22 cellular contexts compared by ENCODE assay signal in genomic region chr3:147941984-147942383, GRCh38.
DNase-seq lines count a peak whose midpoint lies in the region; ATAC-seq and TF ChIP-seq lines count a peak whose summit lies in the region.
"Had no signal": no experiment of that assay in that cellular context is flagged by ENCODE, and none has a peak within 500 bp of the region (broad histone marks: within the 10 kb centered on the region; RNA-seq: fewer than 3 reads in every experiment).

No MANE protein-coding gene starts in this region.

- no peak for ATAC-seq in CD4-positive, alpha-beta T cell (ENCODE audit: poor library complexity)
- ATAC-seq: HCT116, PC-3, SK-N-SH treated with all-trans-retinoic acid at 6 μM for 48 hours had no signal

- peak overlapping the region in 3 of 5 experiments; percentile 28 to 97 (median 38) for H3K27ac Mint-ChIP-seq in brain
- no peak overlapping the region for H3K27ac Mint-ChIP-seq in CD4-positive, alpha-beta T cell
- H3K27ac Mint-ChIP-seq: CD4-positive, CD25-positive, alpha-beta regulatory T cell had no signal

- H3K9me3 ChIP-seq in mesenchymal stem cell (ENCODE audit: control insufficient read depth, low read length) = no peaks in the 10 kb centered on the region
- no peaks in the 10 kb centered on the region for H3K9me3 ChIP-seq in CD4-positive, alpha-beta T cell (ENCODE audit: control insufficient read depth, low read length)
- H3K9me3 ChIP-seq: BE2C, Caco-2 had no signal

- no peak overlapping the region for H2BK120ac ChIP-seq in mesenchymal stem cell (ENCODE audit: low read depth, low read length)

- 90% methylated on average over 2 of the region's 2 CpGs for WGBS in mesenchymal stem cell

- peaks cover 80% of the 10 kb centered on the region for H3K4me1 Mint-ChIP-seq in brain
- H3K4me1 Mint-ChIP-seq in CD4-positive, alpha-beta T cell (ENCODE audit: low read depth) = no peaks in the 10 kb centered on the region
- H3K4me1 Mint-ChIP-seq: CD4-positive, CD25-positive, alpha-beta regulatory T cell had no signal

- H4K91ac ChIP-seq in mesenchymal stem cell (ENCODE audit: low read length) = no peak overlapping the region

- peak overlapping the region; percentile 51 for H2AK5ac ChIP-seq in mesenchymal stem cell (ENCODE audit: low read length, severe bottlenecking)

- no peak overlapping the region for H3K27ac ChIP-seq in mesenchymal stem cell (ENCODE audit: low read length, poor library complexity, severe bottlenecking)
- peak overlapping the region; percentile 7 for H3K27ac ChIP-seq in temporal lobe (ENCODE audit: low read depth, low read length)
- H3K27ac ChIP-seq in CD4-positive, alpha-beta T cell (ENCODE audit: low read depth, low read length) = no peak overlapping the region

- H3K4ac ChIP-seq in mesenchymal stem cell (ENCODE audit: low read depth in 1 of 2, low read length in 2 of 2) = no peak overlapping the region

- H3K79me1 ChIP-seq in mesenchymal stem cell (replicated peaks; ENCODE audit: low read length, poor library complexity, severe bottlenecking) = no peaks in the 10 kb centered on the region

- intact Hi-C loops in CD4-positive, alpha-beta T cell (cut with DNase I, micrococcal nuclease) = no loop called here

- no peak overlapping the region for H4K8ac ChIP-seq in mesenchymal stem cell (ENCODE audit: low read length)

- H2BK12ac ChIP-seq in mesenchymal stem cell (ENCODE audit: low read length in 2 of 2) = peak overlapping the region in 1 of 2 experiments; percentile 73

- H3K27me3 ChIP-seq in mesenchymal stem cell (ENCODE audit: control insufficient read depth in 1 of 2, insufficient read depth in 1 of 2, low read length in 2 of 2) = no peaks in the 10 kb centered on the region
- no peaks in the 10 kb centered on the region for H3K27me3 ChIP-seq in CD4-positive, alpha-beta T cell (ENCODE audit: control insufficient read depth, insufficient read depth, low read length)
- H3K27me3 ChIP-seq: BE2C had no signal

- no peak overlapping the region for H3K14ac ChIP-seq in mesenchymal stem cell (ENCODE audit: low read length in 2 of 2)

- peaks cover 5% of the 10 kb centered on the region for H3K4me1 ChIP-seq in mesenchymal stem cell (ENCODE audit: control insufficient read depth, insufficient read depth, low read depth, low read length)
- H3K4me1 ChIP-seq: Caco-2 had no signal

- DNase-seq in NCI-H526 (lab: John Stamatoyannopoulos, UW) (peak; percentile 50 to 63), mesenchymal stem cell (no peak), NCI-H187 treated with DMSO at 0.1 percent for 48 hours (lab: John Stamatoyannopoulos, UW) (no peak)
- DNase-seq in stimulated activated CD4-positive, alpha-beta T cell treated with anti-CD3 and anti-CD28 coated beads, Interleukin-2, amount 100 ng/mL, for 48 hours = no peak
- DNase-seq in CD4-positive, alpha-beta T cell = no peak
- DNase-seq: BE2C; Caco-2; CD4-positive, CD25-positive, alpha-beta regulatory T cell; DMS153; GF-D8; GM23248; NCI-H1092 treated with DMSO at 0.1 percent for 48 hours; NCI-H146; NCI-H2081 treated with DMSO at 0.1 percent for 48 hours; NCI-H774; PC-3; RPMI8226; SHP77 treated with DMSO at 0.1 percent for 48 hours had no signal

- no peak overlapping the region for H3K23ac ChIP-seq in mesenchymal stem cell (ENCODE audit: low read length in 2 of 2)

- H3K4me3 Mint-ChIP-seq in brain = peak overlapping the region in 3 of 5 experiments; percentile 63 to 93 (median 69)
- H3K4me3 Mint-ChIP-seq in CD4-positive, alpha-beta T cell = no peak overlapping the region
- H3K4me3 Mint-ChIP-seq: CD4-positive, CD25-positive, alpha-beta regulatory T cell had no signal

- no peak overlapping the region for H3K4me3 ChIP-seq in mesenchymal stem cell (ENCODE audit: insufficient read depth in 1 of 2, low read depth in 1 of 2, low read length in 2 of 2)
- H3K4me3 ChIP-seq: GM23248 had no signal

- H2BK5ac ChIP-seq in mesenchymal stem cell (ENCODE audit: low read depth, low read length, poor library complexity, severe bottlenecking) = no peak overlapping the region

- peak overlapping the region; percentile 49 to 59 for H3K18ac ChIP-seq in mesenchymal stem cell (ENCODE audit: low read depth in 1 of 2, low read length in 2 of 2)

- H3K36me3 Mint-ChIP-seq in brain = no peaks in the 10 kb centered on the region
- H3K36me3 Mint-ChIP-seq in CD4-positive, alpha-beta T cell (ENCODE audit: low read depth) = no peaks in the 10 kb centered on the region
- H3K36me3 Mint-ChIP-seq: CD4-positive, CD25-positive, alpha-beta regulatory T cell had no signal

- H3K4me2 ChIP-seq in mesenchymal stem cell (ENCODE audit: low read length, poor library complexity, severe bottlenecking) = no peak overlapping the region

- H3K9ac ChIP-seq in mesenchymal stem cell (ENCODE audit: low read length) = no peak overlapping the region
- H3K9ac ChIP-seq: GM23248 had no signal

- no peak overlapping the region for H2BK15ac ChIP-seq in mesenchymal stem cell (ENCODE audit: low read depth, poor library complexity, severe bottlenecking)

- POLR2A ChIA-PET in CD4-positive, alpha-beta T cell (lab: Charles Lee) = no interaction called here

- peaks cover 3% of the 10 kb centered on the region for H3K27me3 Mint-ChIP-seq in brain
- no peaks in the 10 kb centered on the region for H3K27me3 Mint-ChIP-seq in CD4-positive, alpha-beta T cell
- H3K27me3 Mint-ChIP-seq: CD4-positive, CD25-positive, alpha-beta regulatory T cell had no signal

- no peaks in the 10 kb centered on the region for H3K36me3 ChIP-seq in mesenchymal stem cell (ENCODE audit: control insufficient read depth in 1 of 2, insufficient read depth in 2 of 2, low read depth in 1 of 2, low read length in 2 of 2)
- H3K36me3 ChIP-seq: BE2C had no signal

- H2AFZ ChIP-seq in mesenchymal stem cell (ENCODE audit: low read depth, low read length) = no peak overlapping the region
- H2AFZ ChIP-seq: GM23248 had no signal

- CTCF ChIA-PET in CD4-positive, alpha-beta T cell (lab: Charles Lee) = no interaction called here

- no peak for TF ChIP-seq CTCF in brain (conservative IDR thresholded peaks at IDR 0.05)
- no peak for TF ChIP-seq CTCF in CD4-positive, alpha-beta T cell (IDR thresholded peaks at IDR 0.05)

- peaks cover 0 to 3% (median 0%) of the 10 kb centered on the region in 5 experiments for H3K9me3 Mint-ChIP-seq in brain
- peaks cover under 1% of the 10 kb centered on the region for H3K9me3 Mint-ChIP-seq in CD4-positive, alpha-beta T cell

Comparison
In these comparisons a context has a peak if more than half of its experiments do, and no peak if none do; other contexts are left out.
1. DNase-seq: peak in NCI-H526 (2 of 2); none in mesenchymal stem cell (single experiment), stimulated activated CD4-positive, alpha-beta T cell treated with anti-CD3 and anti-CD28 coated beads, Interleukin-2, amount 100 ng/mL, for 48 hours (0 of 2), CD4-positive, alpha-beta T cell (0 of 10) and NCI-H187 treated with DMSO at 0.1 percent for 48 hours (single experiment).